ENCODE assay signal across 26 cellular contexts in genomic region chr15:77097317-77097721, GRCh38. TPM values are rescaled to one million over a fixed set of nuclear protein-coding genes. Genes with fewer than 3 reads are reported as not detected.
DNase-seq lines count a peak whose midpoint lies in the region; ATAC-seq and TF ChIP-seq lines count a peak whose summit lies in the region.
"Had no signal": no experiment of that assay in that cellular context is flagged by ENCODE, and none has a peak within 500 bp of the region (broad histone marks: within the 10 kb centered on the region; RNA-seq: fewer than 3 reads in every experiment).

No MANE protein-coding gene starts in this region.

- H3K36me3 ChIP-seq in gastrocnemius medialis = no peaks in the 10 kb centered on the region
- H3K36me3 ChIP-seq in CD4-positive, alpha-beta memory T cell (ENCODE audit: insufficient read depth, low read length) = no peaks in the 10 kb centered on the region
- H3K36me3 ChIP-seq: heart right ventricle, transverse colon had no signal

- H3K27ac Mint-ChIP-seq in brain = peak overlapping the region; percentile 4 to 90 (median 39)
- H3K27ac Mint-ChIP-seq in stimulated activated effector memory CD8-positive, alpha-beta T cell treated with anti-CD3 and anti-CD28 coated beads, Interleukin-12 subunit alpha, Interleukin-12 subunit beta, amount 100 ng/mL, for 72 hours = peak overlapping the region; percentile 46
- H3K27ac Mint-ChIP-seq in CD4-positive, alpha-beta memory T cell = no peak overlapping the region
- H3K27ac Mint-ChIP-seq: activated naive CD8-positive, alpha-beta T cell treated with anti-CD3 and anti-CD28 coated beads for 36 hours; activated T-helper 2 cell treated with anti-CD3 and anti-CD28 coated beads, Interferon-gamma antibody, Interleukin-2, Interleukin-4, amounts not matched to agents 10 μg/mL and 5 μg/mL and 100 μg/mL, durations not matched to agents 14 hours and 24 hours and 36 hours; memory B cell; WTC11 had no signal

- POLR2A ChIA-PET in CD4-positive, alpha-beta memory T cell (lab: Charles Lee; ENCODE audit: partially characterized antibody) = interaction anchor here (0.8 kb wide), 1 partner anchor 28 kb away, joined by 3 read pairs; no protein-coding TSS in a partner anchor

- H3K4me3 Mint-ChIP-seq in brain = no peak overlapping the region
- no peak overlapping the region for H3K4me3 Mint-ChIP-seq in stimulated activated effector memory CD8-positive, alpha-beta T cell treated with anti-CD3 and anti-CD28 coated beads, Interleukin-12 subunit alpha, Interleukin-12 subunit beta, amount 100 ng/mL, for 72 hours
- H3K4me3 Mint-ChIP-seq in CD4-positive, alpha-beta memory T cell = no peak overlapping the region
- H3K4me3 Mint-ChIP-seq: activated naive CD8-positive, alpha-beta T cell treated with anti-CD3 and anti-CD28 coated beads for 36 hours; memory B cell; WTC11 had no signal

- no peaks in the 10 kb centered on the region for H3K9me3 Mint-ChIP-seq in brain
- H3K9me3 Mint-ChIP-seq in stimulated activated effector memory CD8-positive, alpha-beta T cell treated with anti-CD3 and anti-CD28 coated beads, Interleukin-12 subunit alpha, Interleukin-12 subunit beta, amount 100 ng/mL, for 72 hours = no peaks in the 10 kb centered on the region
- no peaks in the 10 kb centered on the region for H3K9me3 Mint-ChIP-seq in CD4-positive, alpha-beta memory T cell
- H3K9me3 Mint-ChIP-seq: activated naive CD8-positive, alpha-beta T cell treated with anti-CD3 and anti-CD28 coated beads for 36 hours; activated T-helper 2 cell treated with anti-CD3 and anti-CD28 coated beads, Interferon-gamma antibody, Interleukin-2, Interleukin-4, amounts not matched to agents 10 μg/mL and 5 μg/mL and 100 μg/mL, durations not matched to agents 14 hours and 24 hours and 36 hours; memory B cell had no signal

- in situ Hi-C loops in gastrocnemius medialis (cut with MboI; ENCODE audit: low sequenced_read_pairs in 4 of 4) = no loop called here

- DNase-seq in DMS 273 (lab: John Stamatoyannopoulos, UW; ENCODE audit: unreplicated experiment) = peak; percentile 44
- DNase-seq in DMS 273 treated with DMSO at 0.1 percent for 48 hours (lab: John Stamatoyannopoulos, UW) = no peak
- peak; percentile 100 for DNase-seq in NCI-H82 (lab: John Stamatoyannopoulos, UW)
- DNase-seq in stimulated activated effector memory CD8-positive, alpha-beta T cell treated with anti-CD3 and anti-CD28 coated beads, Interleukin-12 subunit alpha, Interleukin-12 subunit beta, amount 100 ng/mL, for 72 hours (ENCODE audit: low spot score in 2 of 2) = no peak
- no peak for DNase-seq in gastrocnemius medialis
- DNase-seq in UCSD-AML1 (lab: John Stamatoyannopoulos, UW; ENCODE audit: unreplicated experiment) = no peak
- DNase-seq in CD4-positive, alpha-beta memory T cell = no peak
- DNase-seq: activated CD8-positive, alpha-beta memory T cell treated with anti-CD3 and anti-CD28 coated beads, Interleukin-2, amount 50 U/mL, for 4 hours; activated naive CD8-positive, alpha-beta T cell treated with anti-CD3 and anti-CD28 coated beads for 36 hours; H7; heart right ventricle; left colon; NCI-H1092; NCI-H1930; NCI-H446 treated with DMSO at 0.1 percent for 48 hours; psoas muscle; stimulated activated CD8-positive, alpha-beta memory T cell treated with anti-CD3 and anti-CD28 coated beads, Interleukin-4, amount 100 ng/mL, for 48 hours; transverse colon had no signal

- peaks cover 38% of the 10 kb centered on the region for H3K4me1 Mint-ChIP-seq in brain
- no peaks in the 10 kb centered on the region for H3K4me1 Mint-ChIP-seq in stimulated activated effector memory CD8-positive, alpha-beta T cell treated with anti-CD3 and anti-CD28 coated beads, Interleukin-12 subunit alpha, Interleukin-12 subunit beta, amount 100 ng/mL, for 72 hours
- H3K4me1 Mint-ChIP-seq in CD4-positive, alpha-beta memory T cell = no peaks in the 10 kb centered on the region
- H3K4me1 Mint-ChIP-seq: activated naive CD8-positive, alpha-beta T cell treated with anti-CD3 and anti-CD28 coated beads for 36 hours had no signal

- no peaks in the 10 kb centered on the region for H3K4me1 ChIP-seq in gastrocnemius medialis
- H3K4me1 ChIP-seq in CD4-positive, alpha-beta memory T cell (ENCODE audit: insufficient read depth, low read length) = no peaks in the 10 kb centered on the region
- H3K4me1 ChIP-seq: heart right ventricle, psoas muscle, transverse colon had no signal

- no peak for TF ChIP-seq POLR2A in gastrocnemius medialis (IDR thresholded peaks at IDR 0.05)

- peaks cover 9% of the 10 kb centered on the region for H3K27me3 Mint-ChIP-seq in brain
- H3K27me3 Mint-ChIP-seq in CD4-positive, alpha-beta memory T cell = peaks cover 0 to 2% of the 10 kb centered on the region in 2 donors
- H3K27me3 Mint-ChIP-seq: activated naive CD8-positive, alpha-beta T cell treated with anti-CD3 and anti-CD28 coated beads for 36 hours; memory B cell had no signal

- no peaks in the 10 kb centered on the region for H3K9me3 ChIP-seq in gastrocnemius medialis
- H3K9me3 ChIP-seq in CD4-positive, alpha-beta memory T cell (ENCODE audit: control insufficient read depth in 1 of 2, low read length in 2 of 2) = no peaks in the 10 kb centered on the region
- H3K9me3 ChIP-seq: heart right ventricle, psoas muscle, transverse colon had no signal

- intact Hi-C loops in gastrocnemius medialis (cut with DNase I; ENCODE audit: low total_unique reads) = no loop called here
- intact Hi-C loops in CD4-positive, alpha-beta memory T cell (cut with micrococcal nuclease) = no loop called here

- no peak for TF ChIP-seq CTCF in brain (conservative IDR thresholded peaks at IDR 0.05)
- TF ChIP-seq CTCF in gastrocnemius medialis (IDR thresholded peaks at IDR 0.05 in 4 of 5, conservative IDR thresholded peaks at IDR 0.05 in 1 of 5) = no peak

- no peak for ATAC-seq in stimulated activated effector memory CD8-positive, alpha-beta T cell treated with anti-CD3 and anti-CD28 coated beads, Interleukin-12 subunit alpha, Interleukin-12 subunit beta, amount 100 ng/mL, for 72 hours
- ATAC-seq in gastrocnemius medialis = no peak
- ATAC-seq: GM12878, left colon, psoas muscle, WTC11 had no signal

- H3K27ac ChIP-seq in gastrocnemius medialis = no peak overlapping the region
- no peak overlapping the region for H3K27ac ChIP-seq in CD4-positive, alpha-beta memory T cell (ENCODE audit: low read depth, low read length)
- H3K27ac ChIP-seq: 22Rv1, epithelial cell of prostate, heart right ventricle, psoas muscle, SK-N-MC, transverse colon had no signal

- CTCF ChIA-PET in CD4-positive, alpha-beta memory T cell (lab: Charles Lee; ENCODE audit: partially characterized antibody) = interaction anchor here (0.5 kb wide), 1 partner anchor 1012 kb away, joined by 3 read pairs; no protein-coding TSS in a partner anchor

- no peak overlapping the region for H3K4me3 ChIP-seq in gastrocnemius medialis
- no peak overlapping the region for H3K4me3 ChIP-seq in CD4-positive, alpha-beta memory T cell (ENCODE audit: low read length in 2 of 2)
- H3K4me3 ChIP-seq: GM12878, heart right ventricle, psoas muscle, SK-N-MC, transverse colon had no signal

- H3K27me3 ChIP-seq in gastrocnemius medialis = no peaks in the 10 kb centered on the region
- H3K27me3 ChIP-seq in CD4-positive, alpha-beta memory T cell (ENCODE audit: insufficient read depth, low read length) = no peaks in the 10 kb centered on the region
- H3K27me3 ChIP-seq: heart right ventricle, transverse colon had no signal

- H3K36me3 Mint-ChIP-seq in brain = no peaks in the 10 kb centered on the region
- H3K36me3 Mint-ChIP-seq in stimulated activated effector memory CD8-positive, alpha-beta T cell treated with anti-CD3 and anti-CD28 coated beads, Interleukin-12 subunit alpha, Interleukin-12 subunit beta, amount 100 ng/mL, for 72 hours = no peaks in the 10 kb centered on the region
- no peaks in the 10 kb centered on the region for H3K36me3 Mint-ChIP-seq in CD4-positive, alpha-beta memory T cell
- H3K36me3 Mint-ChIP-seq: activated naive CD8-positive, alpha-beta T cell treated with anti-CD3 and anti-CD28 coated beads for 36 hours; memory B cell; WTC11 had no signal

RNA-seq across cellular contexts. Expression of gene TSPAN3, which starts 26.4 kb away (rescaled TPM):
- 206 TPM for polyA plus RNA-seq in brain (ENCODE audit: insufficient read depth, low read depth, low replicate concordance)
- total RNA-seq in gastrocnemius medialis = 100 to 1,000 TPM; 229 to 361 (median 341) TPM
- total RNA-seq in CD4-positive, alpha-beta memory T cell = 10 to 100 TPM; 13.3 to 14.3 TPM
- 10 to 100 TPM; 35.7 to 35.9 TPM for polyA plus RNA-seq in CD4-positive, alpha-beta memory T cell

Comparison
In these comparisons a context has a peak if more than half of its experiments do, and no peak if none do; other contexts are left out.
1. DNase-seq: peak in DMS 273 (single experiment) and NCI-H82 (single experiment); none in DMS 273 treated with DMSO at 0.1 percent for 48 hours (single experiment), stimulated activated effector memory CD8-positive, alpha-beta T cell treated with anti-CD3 and anti-CD28 coated beads, Interleukin-12 subunit alpha, Interleukin-12 subunit beta, amount 100 ng/mL, for 72 hours (0 of 2), gastrocnemius medialis (0 of 2), UCSD-AML1 (single experiment) and CD4-positive, alpha-beta memory T cell (0 of 5).
2. H3K27ac Mint-ChIP-seq: peak in brain (5 of 5) and stimulated activated effector memory CD8-positive, alpha-beta T cell treated with anti-CD3 and anti-CD28 coated beads, Interleukin-12 subunit alpha, Interleukin-12 subunit beta, amount 100 ng/mL, for 72 hours (single experiment); none in CD4-positive, alpha-beta memory T cell (0 of 7).
3. RNA of gene TSPAN3, which starts 26.4 kb away (total RNA-seq): 229 to 361 TPM in gastrocnemius medialis; 13.3 to 14.3 TPM in CD4-positive, alpha-beta memory T cell; every median in the first group is over 10 times any median in the second.